18 cellular contexts compared by ENCODE assay signal in genomic region chr17:21304091-21304490, GRCh38. TPM values are rescaled to one million over a fixed set of nuclear protein-coding genes. Genes with fewer than 3 reads are reported as not detected.
DNase-seq lines count a peak whose midpoint lies in the region; ATAC-seq and TF ChIP-seq lines count a peak whose summit lies in the region.
"Had no signal": no experiment of that assay in that cellular context is flagged by ENCODE, and none has a peak within 500 bp of the region (broad histone marks: within the 10 kb centered on the region; RNA-seq: fewer than 3 reads in every experiment).

No MANE protein-coding gene starts in this region.

- no peaks in the 10 kb centered on the region for H3K36me3 ChIP-seq in ovary

- H3K4me1 ChIP-seq in ovary (ENCODE audit: insufficient read depth) = no peaks in the 10 kb centered on the region
- H3K4me1 ChIP-seq: body of pancreas, colonic mucosa, prostate gland had no signal

- WGBS in ovary, 3 donors = 70 to 78% (median 77%) methylated on average over 9 of the region's 9 CpGs

- DNase-seq in AG20443 (ENCODE audit: low spot score) (peak; percentile 12), GM10266 (ENCODE audit: extremely low spot score) (peak; percentile 18), left ventricle myocardium superior (peak; percentile 21), ovary (peak in 3 of 5 donors; percentile 15 to 31 (median 22)), NCI-H82 (lab: John Stamatoyannopoulos, UW) (no peak), RKO (ENCODE audit: low spot score) (no peak)
- DNase-seq: activated CD4-positive, alpha-beta T cell treated with anti-CD3 and anti-CD28 coated beads, Interleukin-2, amount 10 ng/mL, durations not matched to agents 24 days and 14 days; colonic mucosa; DMS79 treated with DMSO at 0.1 percent for 48 hours; islet precursor cell; naive thymus-derived CD4-positive, alpha-beta T cell; NCI-H1417 treated with DMSO at 0.1 percent for 48 hours; NCI-H524; stimulated activated CD4-positive, alpha-beta T cell treated with anti-CD3 and anti-CD28 coated beads, Interleukin-12 subunit alpha, Interleukin-12 subunit beta, amount 100 ng/mL, for 4 hours; T-helper 1 cell had no signal

- TF ChIP-seq EP300 in ovary (IDR thresholded peaks at IDR 0.05) = no peak

- no peak for TF ChIP-seq POLR2A in ovary (IDR thresholded peaks at IDR 0.05)

- no peak for ATAC-seq in left ventricle myocardium superior
- ATAC-seq in GM18498 (IDR thresholded peaks at IDR 0.05; ENCODE audit: unreplicated experiment) = no peak
- ATAC-seq: body of pancreas had no signal

- intact Hi-C loops in left ventricle myocardium superior (cut with micrococcal nuclease) = no loop called here
- intact Hi-C loops in ovary (cut with DNase I) = no loop called here

- no peak for TF ChIP-seq CTCF in GM10266 (IDR thresholded peaks at IDR 0.05; ENCODE audit: control insufficient read depth, insufficient read depth, low read depth, missing control alignments)
- no peak for TF ChIP-seq CTCF in ovary (IDR thresholded peaks at IDR 0.05)

- no peak overlapping the region for H3K27ac ChIP-seq in ovary
- H3K27ac ChIP-seq: body of pancreas, colonic mucosa, prostate gland had no signal

- H3K9me3 ChIP-seq in ovary = no peaks in the 10 kb centered on the region
- H3K9me3 ChIP-seq: colonic mucosa, prostate gland had no signal

- no peaks in the 10 kb centered on the region for H3K27me3 ChIP-seq in ovary
- H3K27me3 ChIP-seq: body of pancreas, colonic mucosa had no signal

- H3K4me3 ChIP-seq in ovary = no peak overlapping the region
- H3K4me3 ChIP-seq: body of pancreas, colonic mucosa, prostate gland had no signal

RNA-seq across cellular contexts. Expression of gene MAP2K3, which starts 19.6 kb away (rescaled TPM):
- 38.6 TPM for total RNA-seq in left ventricle myocardium superior
- 10 to 100 TPM in 6 of 7 donors, 1 to 10 TPM in 1; 9.1 to 45.5 (median 18.9) TPM for total RNA-seq in ovary
- 10 to 100 TPM in 1 of 2 donors, 1 to 10 TPM in 1; 9.5 to 11.1 TPM for polyA plus RNA-seq in ovary

RNA-seq across cellular contexts. Expression of gene NATD1, which starts 50.9 kb away (rescaled TPM):
- total RNA-seq in left ventricle myocardium superior (22.1 TPM), ovary (1 to 10 TPM; 2.8 to 9.0 (median 5.2) TPM)
- 1 to 10 TPM; 6.2 to 6.7 TPM for polyA plus RNA-seq in ovary

Comparison
In these comparisons a context has a peak if more than half of its experiments do, and no peak if none do; other contexts are left out.
1. DNase-seq: peak in AG20443 (single experiment), GM10266 (single experiment), left ventricle myocardium superior (single experiment) and ovary (3 of 5); none in NCI-H82 (single experiment) and RKO (single experiment).